ENCODE assay signal across 8 cellular contexts in genomic region chr13:20773194-20774080, GRCh38. TPM values are rescaled to one million over a fixed set of nuclear protein-coding genes. Genes with fewer than 3 reads are reported as not detected.
DNase-seq lines count a peak whose midpoint lies in the region; ATAC-seq and TF ChIP-seq lines count a peak whose summit lies in the region.

Gene EEF1AKMT1, minus strand, starts transcription at chr13:20773961. Its CDS starts 16,363 bp downstream, at chr13:20757598.

- H3K4me3 ChIP-seq in right atrium auricular region, result peak within 1 kb of the TSS; percentile 54 to 62
- peak within 1 kb of the TSS; percentile 83 for H3K4me3 ChIP-seq in psoas muscle
- H3K4me3 ChIP-seq in uterus, result peak within 1 kb of the TSS; percentile 49 to 79

- H3K36me3 Mint-ChIP-seq in T-helper 17 cell (ENCODE audit: low read depth), result peaks cover 3% of the 10 kb centered on the region

- DNase-seq in NCI-H1694 treated with DMSO at 0.1 percent for 48 hours (lab: John Stamatoyannopoulos, UW), result peak; percentile 75
- DNase-seq in T-helper 17 cell, result peak; percentile 88 to 95 (median 90)
- peak; percentile 4 to 93 (median 84) for DNase-seq in anterior cingulate cortex (lab: John Stamatoyannopoulos, UW)
- DNase-seq in right atrium auricular region (ENCODE audit: low spot score), result peak; percentile 89
- peak; percentile 96 to 98 for DNase-seq in psoas muscle
- DNase-seq in uterus, result peak; percentile 93 to 96

- ATAC-seq in GM18498 (IDR thresholded peaks at IDR 0.05; ENCODE audit: unreplicated experiment), result peak; percentile 92
- ATAC-seq in HG02885 (IDR thresholded peaks at IDR 0.05; ENCODE audit: poor library complexity, unreplicated experiment), result peak; percentile 91
- peak; percentile 89 for ATAC-seq in T-helper 17 cell
- ATAC-seq in psoas muscle, result peak; percentile 97 to 99 (median 98)

- peak within 1 kb of the TSS; percentile 95 for H3K4me3 Mint-ChIP-seq in T-helper 17 cell

- 0 to 1% (median 0%) methylated on average over 71 to 72 of the region's 72 CpGs for WGBS in psoas muscle, 3 donors

- H3K27ac ChIP-seq in right atrium auricular region (peak within 1 kb of the TSS; percentile 87 to 88), psoas muscle (peak within 1 kb of the TSS; percentile 94), uterus (peak within 1 kb of the TSS; percentile 83 to 88)

- H3K27me3 Mint-ChIP-seq in T-helper 17 cell, result no peaks in the 10 kb centered on the region

- peak within 1 kb of the TSS; percentile 98 for H3K27ac Mint-ChIP-seq in T-helper 17 cell

- peaks cover 0 to 9% of the 10 kb centered on the region in 2 donors for H3K4me1 ChIP-seq in right atrium auricular region
- H3K4me1 ChIP-seq in psoas muscle, result no peaks in the 10 kb centered on the region
- peaks cover 0 to 3% of the 10 kb centered on the region in 2 donors for H3K4me1 ChIP-seq in uterus

- no peaks in the 10 kb centered on the region for H3K9me3 ChIP-seq in T-helper 17 cell (ENCODE audit: control insufficient read depth, low read length, poor library complexity, severe bottlenecking)
- peaks cover 0 to 9% of the 10 kb centered on the region in 2 donors for H3K9me3 ChIP-seq in right atrium auricular region
- H3K9me3 ChIP-seq in psoas muscle, result no peaks in the 10 kb centered on the region
- no peaks in the 10 kb centered on the region for H3K9me3 ChIP-seq in uterus

- TF ChIP-seq POLR2A in uterus (IDR thresholded peaks at IDR 0.05), result peak; percentile 76 to 87

- TF ChIP-seq CTCF in right atrium auricular region (IDR thresholded peaks at IDR 0.05) (peak in 1 of 2 donors; percentile 21), psoas muscle (IDR thresholded peaks at IDR 0.05) (no peak), uterus (IDR thresholded peaks at IDR 0.05) (no peak)

- H3K27me3 ChIP-seq in right atrium auricular region (no peaks in the 10 kb centered on the region), psoas muscle (ENCODE audit: insufficient read depth in 3 of 3, low read length in 2 of 3) (no peaks in the 10 kb centered on the region), uterus (no peaks in the 10 kb centered on the region)

- peaks cover 15% of the 10 kb centered on the region for H3K4me1 Mint-ChIP-seq in T-helper 17 cell

- H3K36me3 ChIP-seq in right atrium auricular region (no peaks in the 10 kb centered on the region), psoas muscle (ENCODE audit: insufficient read depth in 1 of 2, low read depth in 1 of 2) (peaks cover 0 to 17% of the 10 kb centered on the region in 2 donors), uterus (no peaks in the 10 kb centered on the region)

- intact Hi-C loops in psoas muscle (cut with DNase I) (loop anchor here in 1 of 2 donors (5.0 to 10.0 kb wide), 3 partner anchors 39 to 249 kb away; partner anchors contain the start of gene CRYL1), uterus (cut with DNase I; ENCODE audit: low total_unique reads) (no loop called here)

RNA-seq across cellular contexts. Expression of gene EEF1AKMT1, which starts in this region (rescaled TPM):
- total RNA-seq in T-helper 17 cell (1 to 10 TPM; 3.8 TPM), right atrium auricular region (10 to 100 TPM; 11.1 to 12.5 TPM), psoas muscle (1 to 10 TPM; 8.2 to 8.9 (median 8.2) TPM), uterus (10 to 100 TPM in 3 of 4 donors, 1 to 10 TPM in 1; 5.0 to 28.5 (median 21.7) TPM)
- 1 to 10 TPM; 5.1 to 9.9 (median 7.1) TPM for polyA plus RNA-seq in psoas muscle

Comparison
In these comparisons a context has a peak if more than half of its experiments do, and no peak if none do; other contexts are left out.
1. Peak in every context shown above with its lines: DNase-seq, ATAC-seq, H3K4me3 ChIP-seq and H3K27ac ChIP-seq.